ENCODE assay signal across 12 cellular contexts in the genomic region with DNA sequence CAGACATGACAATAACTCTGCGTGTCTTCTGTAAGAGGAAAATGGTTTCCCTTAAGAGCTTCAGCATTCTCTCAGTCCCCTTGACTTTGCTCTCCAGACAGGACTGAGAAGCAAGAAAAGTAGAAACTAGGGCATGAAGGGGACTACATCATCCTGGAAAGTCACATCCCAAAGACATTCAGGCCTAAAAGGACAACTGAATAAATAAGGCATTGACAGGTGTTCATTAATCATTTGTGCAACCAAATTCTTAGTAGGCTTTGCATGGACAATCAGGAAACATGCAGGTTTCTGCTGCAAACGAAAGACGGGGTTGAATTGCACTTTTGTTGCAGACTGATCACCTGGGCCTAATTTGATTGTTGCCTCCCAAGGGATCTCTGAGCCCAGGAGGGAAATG. TPM values are rescaled to one million over a fixed set of nuclear protein-coding genes. Genes with fewer than 3 reads are reported as not detected.
DNase-seq lines count a peak whose midpoint lies in the region; ATAC-seq and TF ChIP-seq lines count a peak whose summit lies in the region.
"Had no signal": no experiment of that assay in that cellular context is flagged by ENCODE, and none has a peak within 500 bp of the region (broad histone marks: within the 10 kb centered on the region; RNA-seq: fewer than 3 reads in every experiment).

No MANE protein-coding gene starts in this region.

- TF ChIP-seq CTCF in mesothelial cell of epicardium (IDR thresholded peaks at IDR 0.05; ENCODE audit: unreplicated experiment) = no peak

- H3K27ac Mint-ChIP-seq in activated T-helper 1 cell treated with anti-CD3 and anti-CD28 coated beads, Interleukin-12 subunit alpha, Interleukin-12 subunit beta, Interleukin-2, Interleukin-4 antibody, amounts not matched to agents 30 ng/mL and 10 ng/mL and 1 ng/mL, durations not matched to agents 14 hours and 24 hours and 36 hours = peak overlapping the region; percentile 99
- no peak overlapping the region for H3K27ac Mint-ChIP-seq in mesothelial cell of epicardium

- DNase-seq in NCI-H345 (lab: John Stamatoyannopoulos, UW) (peak; percentile 27), NCI-H345 treated with DMSO at 0.1 percent for 48 hours (lab: John Stamatoyannopoulos, UW; ENCODE audit: unreplicated experiment) (no peak), mesothelial cell of epicardium (ENCODE audit: low spot score in 2 of 2, unreplicated experiment in 2 of 2) (no peak), activated gamma-delta T cell treated with Interleukin-2 at 50 U/mL for 16 hours (no peak)
- no peak for DNase-seq in activated T-helper 1 cell treated with anti-CD3 and anti-CD28 coated beads, Interleukin-12 subunit alpha, Interleukin-12 subunit beta, Interleukin-2, Interleukin-4 antibody, amounts not matched to agents 30 ng/mL and 10 ng/mL and 1 ng/mL, durations not matched to agents 14 hours and 24 hours and 36 hours (ENCODE audit: low spot score)
- DNase-seq: GM23248, KG1, NCI-H1694 treated with DMSO at 0.1 percent for 48 hours, NCI-H748 treated with DMSO at 0.1 percent for 48 hours had no signal

- peaks cover 16% of the 10 kb centered on the region for H3K36me3 Mint-ChIP-seq in activated T-helper 1 cell treated with anti-CD3 and anti-CD28 coated beads, Interleukin-12 subunit alpha, Interleukin-12 subunit beta, Interleukin-2, Interleukin-4 antibody, amounts not matched to agents 30 ng/mL and 10 ng/mL and 1 ng/mL, durations not matched to agents 14 hours and 24 hours and 36 hours (ENCODE audit: low read depth)
- H3K36me3 Mint-ChIP-seq in mesothelial cell of epicardium = no peaks in the 10 kb centered on the region

- H3K4me3 Mint-ChIP-seq in activated T-helper 1 cell treated with anti-CD3 and anti-CD28 coated beads, Interleukin-12 subunit alpha, Interleukin-12 subunit beta, Interleukin-2, Interleukin-4 antibody, amounts not matched to agents 30 ng/mL and 10 ng/mL and 1 ng/mL, durations not matched to agents 14 hours and 24 hours and 36 hours = peak overlapping the region; percentile 99
- H3K4me3 Mint-ChIP-seq in mesothelial cell of epicardium = peak overlapping the region; percentile 70

- ATAC-seq in GM19328 (IDR thresholded peaks at IDR 0.05; ENCODE audit: unreplicated experiment) = no peak
- no peak for ATAC-seq in GM19463 (IDR thresholded peaks at IDR 0.05; ENCODE audit: unreplicated experiment)

- peaks cover 51% of the 10 kb centered on the region for H3K4me1 Mint-ChIP-seq in activated T-helper 1 cell treated with anti-CD3 and anti-CD28 coated beads, Interleukin-12 subunit alpha, Interleukin-12 subunit beta, Interleukin-2, Interleukin-4 antibody, amounts not matched to agents 30 ng/mL and 10 ng/mL and 1 ng/mL, durations not matched to agents 14 hours and 24 hours and 36 hours (ENCODE audit: low read depth)
- H3K4me1 Mint-ChIP-seq in mesothelial cell of epicardium = peaks cover 23% of the 10 kb centered on the region

- peaks cover 16% of the 10 kb centered on the region for H3K27me3 Mint-ChIP-seq in activated T-helper 1 cell treated with anti-CD3 and anti-CD28 coated beads, Interleukin-12 subunit alpha, Interleukin-12 subunit beta, Interleukin-2, Interleukin-4 antibody, amounts not matched to agents 30 ng/mL and 10 ng/mL and 1 ng/mL, durations not matched to agents 14 hours and 24 hours and 36 hours (ENCODE audit: insufficient read depth)
- peaks cover 82% of the 10 kb centered on the region for H3K27me3 Mint-ChIP-seq in mesothelial cell of epicardium (ENCODE audit: low read depth)

- peak overlapping the region; percentile 67; the same call in 1 of the 2 replicates for H3K4me3 ChIP-seq in GM08714 (ENCODE audit: low read length)
- H3K4me3 ChIP-seq: GM23248 had no signal

- peaks cover 6% of the 10 kb centered on the region for H3K9me3 Mint-ChIP-seq in activated T-helper 1 cell treated with anti-CD3 and anti-CD28 coated beads, Interleukin-12 subunit alpha, Interleukin-12 subunit beta, Interleukin-2, Interleukin-4 antibody, amounts not matched to agents 30 ng/mL and 10 ng/mL and 1 ng/mL, durations not matched to agents 14 hours and 24 hours and 36 hours
- H3K9me3 Mint-ChIP-seq in mesothelial cell of epicardium = no peaks in the 10 kb centered on the region

- intact Hi-C loops in activated T-helper 1 cell treated with anti-CD3 and anti-CD28 coated beads, Interleukin-12 subunit alpha, Interleukin-12 subunit beta, Interleukin-2, Interleukin-4 antibody, amounts not matched to agents 30 ng/mL and 10 ng/mL and 1 ng/mL, durations not matched to agents 14 hours and 24 hours and 36 hours (cut with micrococcal nuclease) = loop anchor here (1.0 to 10.0 kb wide), 4 partner anchors 101 to 1602 kb away; a partner anchor contains a TSS

RNA-seq across cellular contexts. Expression of a gene that starts 1.2 kb away (rescaled TPM):
- 29.5 and 31.2 TPM in 2 replicates for total RNA-seq in activated T-helper 1 cell treated with anti-CD3 and anti-CD28 coated beads, Interleukin-12 subunit alpha, Interleukin-12 subunit beta, Interleukin-2, Interleukin-4 antibody, amounts not matched to agents 30 ng/mL and 10 ng/mL and 1 ng/mL, durations not matched to agents 14 hours and 24 hours and 36 hours
- 0.23 to 0.42 TPM (median 0.25 TPM) in 3 replicates for total RNA-seq in mesothelial cell of epicardium
- total RNA-seq: GM23248 had no signal

Comparison
In these comparisons a context has a peak if more than half of its experiments do, and no peak if none do; other contexts are left out.
1. RNA of a gene that starts 1.2 kb away (total RNA-seq): 29.5 to 31.2 TPM in activated T-helper 1 cell treated with anti-CD3 and anti-CD28 coated beads, Interleukin-12 subunit alpha, Interleukin-12 subunit beta, Interleukin-2, Interleukin-4 antibody, amounts not matched to agents 30 ng/mL and 10 ng/mL and 1 ng/mL, durations not matched to agents 14 hours and 24 hours and 36 hours; 0.23 to 0.42 TPM in mesothelial cell of epicardium; every median in the first group is over 10 times any median in the second.